ENCODE assay signal across 23 cellular contexts in the genomic region with DNA sequence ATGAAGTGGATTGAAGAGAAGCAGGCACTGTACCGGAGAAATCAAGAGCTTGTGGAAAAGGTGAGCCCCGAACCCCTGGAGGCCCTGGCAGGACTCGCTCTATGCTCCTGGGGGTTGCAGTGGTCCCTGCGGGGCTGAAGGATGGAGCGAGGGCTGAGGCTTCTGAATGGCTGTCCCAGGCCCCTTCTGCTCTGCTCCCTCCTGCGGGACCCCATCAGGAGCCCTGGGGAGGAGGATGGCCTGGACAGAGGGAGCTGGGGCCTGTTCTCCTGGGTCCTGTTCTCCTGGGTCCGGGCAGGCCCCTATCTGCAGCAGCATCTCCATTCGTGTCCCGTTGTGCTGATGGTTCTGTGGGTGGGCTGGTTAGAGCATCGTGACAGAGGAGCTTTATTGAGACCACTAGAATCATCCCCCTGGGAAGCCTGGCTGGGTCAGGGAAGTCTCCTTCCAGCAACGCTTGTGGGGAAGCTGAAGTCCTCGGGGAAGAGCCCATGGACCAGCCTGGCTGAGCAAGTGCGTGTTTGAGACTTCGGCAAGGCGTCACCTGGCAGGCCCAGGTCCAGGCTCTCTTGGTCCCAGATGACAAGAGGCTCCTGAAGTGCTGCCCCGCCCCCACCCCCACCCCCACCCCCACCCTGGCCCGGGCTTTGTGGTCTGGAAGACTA. TPM values are rescaled to one million over a fixed set of nuclear protein-coding genes. Genes with fewer than 3 reads are reported as not detected.
"Had no signal": no experiment of that assay in that cellular context is flagged by ENCODE, and none has a peak within 500 bp of the region (broad histone marks: within the 10 kb centered on the region; RNA-seq: fewer than 3 reads in every experiment).

No MANE protein-coding gene starts in this region.

- H3K27ac ChIP-seq: body of pancreas, cardiac muscle cell, hepatocyte, thyroid gland had no signal

- H3K4me3 Mint-ChIP-seq: activated CD4-positive, alpha-beta memory T cell treated with anti-CD3 and anti-CD28 coated beads for 36 hours; activated naive CD4-positive, alpha-beta T cell treated with anti-CD3 and anti-CD28 coated beads, Interleukin-2, amount 10 ng/mL, durations not matched to agents 7 days and 5 days; activated naive CD8-positive, alpha-beta T cell treated with anti-CD3 and anti-CD28 coated beads, Interleukin-2, amount 50 U/mL, for 24 hours; activated T-cell treated with anti-CD3 and anti-CD28 coated beads, Interleukin-2, amount 50 U/mL, for 72 hours; dendritic cell treated with granulocyte-macrophage colony-stimulating factor and Interleukin-4, amounts not matched to agents 40 ng/mL and 50 ng/mL, for 4 days; immature natural killer cell; naive thymus-derived CD4-positive, alpha-beta T cell; neural crest cell had no signal

- ATAC-seq: activated naive CD8-positive, alpha-beta T cell treated with anti-CD3 and anti-CD28 coated beads, Interleukin-2, amount 50 U/mL, for 24 hours; activated T-cell treated with anti-CD3 and anti-CD28 coated beads, Interleukin-2, amount 50 U/mL, for 72 hours; body of pancreas; naive thymus-derived CD4-positive, alpha-beta T cell; stimulated activated naive CD8-positive, alpha-beta T cell treated with anti-CD3 and anti-CD28 coated beads, Interleukin-15, Interleukin-2, amounts not matched to agents 100 U/mL and 50 U/mL, for 24 hours had no signal

- H3K27me3 ChIP-seq: body of pancreas, cardiac muscle cell, hepatocyte, thyroid gland had no signal

- H3K9me3 ChIP-seq: body of pancreas, thyroid gland had no signal

- H3K36me3 ChIP-seq: cardiac muscle cell, thyroid gland had no signal

- H3K9me3 Mint-ChIP-seq: activated CD4-positive, alpha-beta memory T cell treated with anti-CD3 and anti-CD28 coated beads for 36 hours; activated naive CD4-positive, alpha-beta T cell treated with anti-CD3 and anti-CD28 coated beads, Interleukin-2, amount 10 ng/mL, durations not matched to agents 7 days and 5 days; activated naive CD8-positive, alpha-beta T cell treated with anti-CD3 and anti-CD28 coated beads, Interleukin-2, amount 50 U/mL, for 24 hours; activated T-cell treated with anti-CD3 and anti-CD28 coated beads, Interleukin-2, amount 50 U/mL, for 72 hours; dendritic cell treated with granulocyte-macrophage colony-stimulating factor and Interleukin-4, amounts not matched to agents 40 ng/mL and 50 ng/mL, for 4 days; immature natural killer cell; naive thymus-derived CD4-positive, alpha-beta T cell; neural crest cell had no signal

- DNase-seq: activated CD4-positive, alpha-beta memory T cell treated with anti-CD3 and anti-CD28 coated beads for 36 hours; activated CD4-positive, alpha-beta T cell treated with anti-CD3 and anti-CD28 coated beads for 4 hours; activated effector memory CD4-positive, alpha-beta T cell treated with Interleukin-2 at 50 U/mL for 16 hours; activated naive CD4-positive, alpha-beta T cell treated with anti-CD3 and anti-CD28 coated beads, Interleukin-2, amount 10 ng/mL, durations not matched to agents 7 days and 5 days; activated naive CD8-positive, alpha-beta T cell treated with anti-CD3 and anti-CD28 coated beads, Interleukin-2, amount 50 U/mL, for 24 hours; activated T-cell treated with anti-CD3 and anti-CD28 coated beads, Interleukin-2, amount 50 U/mL, for 72 hours; body of pancreas; effector CD4-positive, alpha-beta T cell; foreskin fibroblast; immature natural killer cell; kidney glomerular epithelial cell; naive thymus-derived CD4-positive, alpha-beta T cell; occipital lobe; retina; stimulated activated CD4-positive, alpha-beta T cell treated with anti-CD3 and anti-CD28 coated beads, Interleukin-12 subunit alpha, Interleukin-12 subunit beta, amount 100 ng/mL, for 4 hours; stimulated activated CD4-positive, alpha-beta T cell treated with anti-CD3 and anti-CD28 coated beads, Interleukin-4, amount 100 ng/mL, for 4 hours; stimulated activated naive CD8-positive, alpha-beta T cell treated with anti-CD3 and anti-CD28 coated beads, Interleukin-15, Interleukin-2, amounts not matched to agents 100 U/mL and 50 U/mL, for 24 hours; T-helper 9 cell; thyroid gland had no signal

- H3K4me3 ChIP-seq: body of pancreas, cardiac muscle cell, hepatocyte, thyroid gland had no signal

- H3K36me3 Mint-ChIP-seq: activated CD4-positive, alpha-beta memory T cell treated with anti-CD3 and anti-CD28 coated beads for 36 hours; activated naive CD4-positive, alpha-beta T cell treated with anti-CD3 and anti-CD28 coated beads, Interleukin-2, amount 10 ng/mL, durations not matched to agents 7 days and 5 days; immature natural killer cell; naive thymus-derived CD4-positive, alpha-beta T cell had no signal

- H3K4me1 Mint-ChIP-seq: activated naive CD4-positive, alpha-beta T cell treated with anti-CD3 and anti-CD28 coated beads, Interleukin-2, amount 10 ng/mL, durations not matched to agents 7 days and 5 days; activated naive CD8-positive, alpha-beta T cell treated with anti-CD3 and anti-CD28 coated beads, Interleukin-2, amount 50 U/mL, for 24 hours; immature natural killer cell had no signal

- H3K27ac Mint-ChIP-seq: activated CD4-positive, alpha-beta memory T cell treated with anti-CD3 and anti-CD28 coated beads for 36 hours; activated naive CD4-positive, alpha-beta T cell treated with anti-CD3 and anti-CD28 coated beads, Interleukin-2, amount 10 ng/mL, durations not matched to agents 7 days and 5 days; activated naive CD8-positive, alpha-beta T cell treated with anti-CD3 and anti-CD28 coated beads, Interleukin-2, amount 50 U/mL, for 24 hours; activated T-cell treated with anti-CD3 and anti-CD28 coated beads, Interleukin-2, amount 50 U/mL, for 72 hours; dendritic cell treated with granulocyte-macrophage colony-stimulating factor and Interleukin-4, amounts not matched to agents 40 ng/mL and 50 ng/mL, for 4 days; immature natural killer cell; naive thymus-derived CD4-positive, alpha-beta T cell had no signal

- H3K27me3 Mint-ChIP-seq: activated CD4-positive, alpha-beta memory T cell treated with anti-CD3 and anti-CD28 coated beads for 36 hours; activated naive CD8-positive, alpha-beta T cell treated with anti-CD3 and anti-CD28 coated beads, Interleukin-2, amount 50 U/mL, for 24 hours had no signal

- H3K4me1 ChIP-seq: body of pancreas, thyroid gland had no signal

RNA-seq across cellular contexts. Expression of gene DPYSL4, which starts 41.1 kb away (rescaled TPM):
- polyA plus RNA-seq: immature natural killer cell had no signal
